31 cellular contexts compared by ENCODE assay signal in genomic region chr16:88840589-88841215, GRCh38. TPM values are rescaled to one million over a fixed set of nuclear protein-coding genes. Genes with fewer than 3 reads are reported as not detected.
"Had no signal": no experiment of that assay in that cellular context is flagged by ENCODE, and none has a peak within 500 bp of the region (broad histone marks: within the 10 kb centered on the region; RNA-seq: fewer than 3 reads in every experiment).

No MANE protein-coding gene starts in this region.

- H3K27me3 ChIP-seq: esophagus squamous epithelium, ovary, sigmoid colon, testis, tibial artery had no signal

- H3K4me3 Mint-ChIP-seq: effector memory CD8-positive, alpha-beta T cell; naive thymus-derived CD8-positive, alpha-beta T cell; nephron progenitor cell; stimulated activated memory B cell treated with anti-CD40 and anti-IgM and Interleukin-4, amounts not matched to agents 10 μg/mL and 1 μg/mL and 100 μg/mL, for 72 hours; type B pancreatic cell had no signal

- H3K27ac ChIP-seq: esophagus squamous epithelium, ovary, psoas muscle, sigmoid colon, testis, tibial artery had no signal

- H3K9me3 ChIP-seq: esophagus squamous epithelium, ovary, psoas muscle, sigmoid colon, testis, tibial artery had no signal

- H3K36me3 ChIP-seq: ovary had no signal

- H3K27me3 Mint-ChIP-seq: effector memory CD8-positive, alpha-beta T cell; naive thymus-derived CD8-positive, alpha-beta T cell; stimulated activated memory B cell treated with anti-CD40 and anti-IgM and Interleukin-4, amounts not matched to agents 10 μg/mL and 1 μg/mL and 100 μg/mL, for 72 hours; type B pancreatic cell had no signal

- H3K27ac Mint-ChIP-seq: effector memory CD8-positive, alpha-beta T cell; naive thymus-derived CD8-positive, alpha-beta T cell; stimulated activated memory B cell treated with anti-CD40 and anti-IgM and Interleukin-4, amounts not matched to agents 10 μg/mL and 1 μg/mL and 100 μg/mL, for 72 hours; type B pancreatic cell had no signal

- DNase-seq: cortex of kidney; effector memory CD8-positive, alpha-beta T cell; erythroblast; esophagus squamous epithelium; foreskin melanocyte; glutamatergic neuron; hypothalamus; mammary epithelial cell; mesendoderm; midbrain; naive thymus-derived CD8-positive, alpha-beta T cell; nephron progenitor cell; occipital lobe; ovary; psoas muscle; right cardiac atrium; sigmoid colon; stimulated activated CD4-positive, alpha-beta T cell treated with anti-CD3 and anti-CD28 coated beads, Interleukin-4, amount 100 ng/mL, for 4 hours; stimulated activated naive CD8-positive, alpha-beta T cell treated with anti-CD3 and anti-CD28 coated beads, Interleukin-15, Interleukin-2, amounts not matched to agents 100 U/mL and 50 U/mL, for 24 hours; substantia nigra; testis; tibial artery had no signal

- H3K4me1 ChIP-seq: esophagus squamous epithelium, psoas muscle, sigmoid colon, testis, tibial artery had no signal

- H3K9me3 Mint-ChIP-seq: effector memory CD8-positive, alpha-beta T cell; naive thymus-derived CD8-positive, alpha-beta T cell; nephron progenitor cell; stimulated activated memory B cell treated with anti-CD40 and anti-IgM and Interleukin-4, amounts not matched to agents 10 μg/mL and 1 μg/mL and 100 μg/mL, for 72 hours; type B pancreatic cell had no signal

- H3K4me1 Mint-ChIP-seq: naive thymus-derived CD8-positive, alpha-beta T cell had no signal

- H3K4me3 ChIP-seq: esophagus squamous epithelium, ovary, psoas muscle, sigmoid colon, testis, tibial artery had no signal

- ATAC-seq: effector memory CD8-positive, alpha-beta T cell; naive thymus-derived CD8-positive, alpha-beta T cell; psoas muscle; right cardiac atrium; stimulated activated naive CD8-positive, alpha-beta T cell treated with anti-CD3 and anti-CD28 coated beads, Interleukin-15, Interleukin-2, amounts not matched to agents 100 U/mL and 50 U/mL, for 24 hours had no signal

- H3K36me3 Mint-ChIP-seq: type B pancreatic cell had no signal

RNA-seq across cellular contexts. Expression of gene PABPN1L, which starts 25.8 kb away (rescaled TPM):
- total RNA-seq: dermis microvascular lymphatic vessel endothelial cell; esophagus squamous epithelium; mammary epithelial cell; mucosa of gallbladder; naive thymus-derived CD8-positive, alpha-beta T cell; occipital lobe; ovary; psoas muscle; renal cortical epithelial cell; right cardiac atrium; sigmoid colon; skeletal muscle tissue; urinary bladder had no signal
- polyA plus RNA-seq: keratinocyte; liver; mammary epithelial cell; naive thymus-derived CD8-positive, alpha-beta T cell; psoas muscle; right cardiac atrium; urinary bladder had no signal
